1 cellular context compared by ENCODE assay signal in genomic region chr2:174888646-174889271, GRCh38.
TF ChIP-seq lines count a peak whose summit lies in the region.

No MANE protein-coding gene starts in this region.

TF ChIP-seq in IMR-90, 13 proteins besides CTCF, POLR2A, EP300 and RAD21:
- no peak for TF ChIP-seq NFE2L2 (IDR thresholded peaks at IDR 0.05; ENCODE audit: low read depth, low read length)
- TF ChIP-seq USF2 (IDR thresholded peaks at IDR 0.05; ENCODE audit: low read depth, low read length), result no peak
- no peak for TF ChIP-seq RCOR1 (IDR thresholded peaks at IDR 0.05; ENCODE audit: insufficient replicate concordance, low read length)
- TF ChIP-seq MAZ (IDR thresholded peaks at IDR 0.05; ENCODE audit: borderline replicate concordance, low read depth, low read length), result no peak
- TF ChIP-seq MXI1 (IDR thresholded peaks at IDR 0.05; ENCODE audit: borderline replicate concordance, low read depth, low read length), result no peak
- no peak for TF ChIP-seq ELK1 (IDR thresholded peaks at IDR 0.05; ENCODE audit: borderline replicate concordance, low read depth, low read length)
- TF ChIP-seq CEBPB (IDR thresholded peaks at IDR 0.05; ENCODE audit: low read depth, low read length), result no peak
- TF ChIP-seq CHD1 (IDR thresholded peaks at IDR 0.05; ENCODE audit: low read depth, low read length), result no peak
- no peak for TF ChIP-seq BHLHE40 (IDR thresholded peaks at IDR 0.05; ENCODE audit: low read depth, low read length)
- no peak for TF ChIP-seq MAFK (IDR thresholded peaks at IDR 0.05; ENCODE audit: low read depth, low read length)
- no peak for TF ChIP-seq FOS (IDR thresholded peaks at IDR 0.05; ENCODE audit: low read depth, low read length)
- no peak for TF ChIP-seq RFX5 (IDR thresholded peaks at IDR 0.05; ENCODE audit: low read depth, low read length)
- TF ChIP-seq SMC3 (IDR thresholded peaks at IDR 0.05; ENCODE audit: low read depth, low read length), result no peak
TF ChIP-seq in IMR-90: peak in this region for 0.
